8 cellular contexts compared by ENCODE assay signal in genomic region chrX:10833299-10834169, GRCh38.
A peak's percentile ranks its signal among the peaks of the same experiment; 100 is the strongest.
DNase-seq lines count a peak whose midpoint lies in the region; ATAC-seq and TF ChIP-seq lines count a peak whose summit lies in the region.

No MANE protein-coding gene starts in this region.

- peak overlapping the region; percentile 8 for H3K4me3 ChIP-seq in iPS-15b (ENCODE audit: low read depth, low read length)
- H3K4me3 ChIP-seq in sigmoid colon, result peak overlapping the region; percentile 18 to 47 (median 40)

- H3K27ac Mint-ChIP-seq in stimulated activated effector memory CD8-positive, alpha-beta T cell treated with anti-CD3 and anti-CD28 coated beads, Interleukin-12 subunit alpha, Interleukin-12 subunit beta, amount 100 ng/mL, for 72 hours, result no peak overlapping the region

- WGBS in sigmoid colon, 2 donors, result 8 to 51% methylated on average over 13 of the region's 13 CpGs

- H3K36me3 ChIP-seq in iPS-15b (ENCODE audit: control insufficient read depth, insufficient read depth, low read length), result no peaks in the 10 kb centered on the region
- H3K36me3 ChIP-seq in sigmoid colon, result no peaks in the 10 kb centered on the region

- intact Hi-C loops in sigmoid colon (cut with DNase I), result loop anchor here (10.0 kb wide), 1 partner anchor 261 kb away; no protein-coding TSS in a partner anchor

- no peaks in the 10 kb centered on the region for H3K36me3 Mint-ChIP-seq in stimulated activated effector memory CD8-positive, alpha-beta T cell treated with anti-CD3 and anti-CD28 coated beads, Interleukin-12 subunit alpha, Interleukin-12 subunit beta, amount 100 ng/mL, for 72 hours

- H3K4me3 Mint-ChIP-seq in stimulated activated effector memory CD8-positive, alpha-beta T cell treated with anti-CD3 and anti-CD28 coated beads, Interleukin-12 subunit alpha, Interleukin-12 subunit beta, amount 100 ng/mL, for 72 hours, result no peak overlapping the region

- no peaks in the 10 kb centered on the region for H3K4me1 Mint-ChIP-seq in stimulated activated effector memory CD8-positive, alpha-beta T cell treated with anti-CD3 and anti-CD28 coated beads, Interleukin-12 subunit alpha, Interleukin-12 subunit beta, amount 100 ng/mL, for 72 hours

- TF ChIP-seq CTCF in sigmoid colon (IDR thresholded peaks at IDR 0.05) (no peak), GM10266 (IDR thresholded peaks at IDR 0.05; ENCODE audit: control insufficient read depth, insufficient read depth, low read depth, missing control alignments) (no peak)

- no peaks in the 10 kb centered on the region for H3K27me3 ChIP-seq in iPS-15b (ENCODE audit: control insufficient read depth, insufficient read depth, low read length)
- H3K27me3 ChIP-seq in sigmoid colon, result no peaks in the 10 kb centered on the region

- peak; percentile 15 for DNase-seq in HuH-7 (ENCODE audit: low spot score)
- peak; percentile 60 for DNase-seq in astrocyte of the hippocampus (ENCODE audit: low read depth, low spot score)
- peak; percentile 71 for DNase-seq in sigmoid colon
- no peak for DNase-seq in epidermal melanocyte (ENCODE audit: insufficient read length, low spot score)
- no peak for DNase-seq in stimulated activated effector memory CD8-positive, alpha-beta T cell treated with anti-CD3 and anti-CD28 coated beads, Interleukin-12 subunit alpha, Interleukin-12 subunit beta, amount 100 ng/mL, for 72 hours (ENCODE audit: low spot score in 2 of 2)
- no peak for DNase-seq in GM10266 (ENCODE audit: extremely low spot score)
- DNase-seq in A172 (ENCODE audit: low spot score), result no peak

- H3K27ac ChIP-seq in sigmoid colon, result peak overlapping the region; percentile 48 to 72 (median 67)

- no peak overlapping the region for H3K9ac ChIP-seq in iPS-15b (ENCODE audit: low read depth, low read length)

- H3K9me3 ChIP-seq in iPS-15b (ENCODE audit: control insufficient read depth, insufficient read depth, low read length) (peaks cover 4% of the 10 kb centered on the region), sigmoid colon (no peaks in the 10 kb centered on the region)

- no peak for TF ChIP-seq EP300 in sigmoid colon (IDR thresholded peaks at IDR 0.05)

- peaks cover 7% of the 10 kb centered on the region for H3K4me1 ChIP-seq in iPS-15b (ENCODE audit: control insufficient read depth, insufficient read depth, low read length)
- H3K4me1 ChIP-seq in sigmoid colon, result peaks cover 0 to 18% (median 2%) of the 10 kb centered on the region in 4 donors

- ATAC-seq in stimulated activated effector memory CD8-positive, alpha-beta T cell treated with anti-CD3 and anti-CD28 coated beads, Interleukin-12 subunit alpha, Interleukin-12 subunit beta, amount 100 ng/mL, for 72 hours, result no peak

- TF ChIP-seq POLR2A in sigmoid colon (IDR thresholded peaks at IDR 0.05), result no peak

- H3K9me3 Mint-ChIP-seq in stimulated activated effector memory CD8-positive, alpha-beta T cell treated with anti-CD3 and anti-CD28 coated beads, Interleukin-12 subunit alpha, Interleukin-12 subunit beta, amount 100 ng/mL, for 72 hours, result no peaks in the 10 kb centered on the region

Comparison
In these comparisons a context has a peak if more than half of its experiments do, and no peak if none do; other contexts are left out.
1. DNase-seq: peak in HuH-7 (single experiment), astrocyte of the hippocampus (single experiment) and sigmoid colon (single experiment); none in epidermal melanocyte (single experiment), stimulated activated effector memory CD8-positive, alpha-beta T cell treated with anti-CD3 and anti-CD28 coated beads, Interleukin-12 subunit alpha, Interleukin-12 subunit beta, amount 100 ng/mL, for 72 hours (0 of 2), GM10266 (single experiment) and A172 (single experiment).